2 cellular contexts compared by ENCODE assay signal in the genomic region with DNA sequence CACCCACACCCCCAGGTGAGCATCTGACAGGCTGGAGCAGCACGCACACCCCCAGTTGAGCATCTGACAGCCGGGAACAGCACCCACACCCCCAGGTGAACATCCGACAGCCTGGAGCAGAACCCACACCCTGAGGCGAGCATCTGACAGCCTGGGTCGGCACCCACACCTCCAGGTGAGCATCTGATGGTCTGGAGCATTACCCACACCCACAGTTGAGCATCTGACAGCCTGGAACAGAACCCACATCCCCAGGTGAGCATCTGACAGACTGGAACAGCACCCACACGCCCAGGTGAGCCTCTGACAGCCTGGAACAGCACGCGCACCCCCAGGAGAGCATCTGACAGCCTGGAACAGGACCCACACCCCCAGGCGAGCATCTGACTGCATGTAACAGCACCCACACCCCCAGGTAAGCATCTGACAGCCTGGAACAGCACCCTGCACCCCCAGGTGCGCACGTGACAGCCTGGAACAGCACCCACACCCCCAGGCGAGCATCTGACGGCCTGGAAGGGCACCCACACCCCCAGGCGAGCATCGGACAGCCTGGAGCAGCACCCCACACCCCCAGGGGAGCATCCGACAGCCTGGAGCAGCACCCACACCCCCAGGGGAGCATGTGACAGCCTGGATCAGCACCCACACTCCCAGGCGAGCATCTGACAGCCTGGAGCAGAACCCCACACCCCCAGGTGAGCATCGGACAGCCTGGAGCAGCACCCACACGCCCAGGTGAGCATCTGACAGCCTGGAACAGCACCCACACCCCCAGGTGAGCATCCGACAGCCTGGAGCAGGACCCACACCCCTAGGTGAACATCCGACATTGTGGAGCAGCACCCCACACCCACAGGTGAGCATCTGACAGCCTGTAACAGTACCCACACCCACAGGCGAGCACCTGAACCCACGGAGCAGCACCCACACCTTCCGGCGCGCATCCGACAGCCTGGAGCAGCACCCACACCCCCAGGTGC. TPM values are rescaled to one million over a fixed set of nuclear protein-coding genes. Genes with fewer than 3 reads are reported as not detected.
"Had no signal": no experiment of that assay in that cellular context is flagged by ENCODE, and none has a peak within 500 bp of the region (broad histone marks: within the 10 kb centered on the region; RNA-seq: fewer than 3 reads in every experiment).

No MANE protein-coding gene starts in this region.

RNA-seq across cellular contexts. Expression of a gene that starts 55.1 kb away (rescaled TPM):
- total RNA-seq: SJCRH30, WTC11 had no signal
